ENCODE assay signal across 18 cellular contexts in the genomic region with DNA sequence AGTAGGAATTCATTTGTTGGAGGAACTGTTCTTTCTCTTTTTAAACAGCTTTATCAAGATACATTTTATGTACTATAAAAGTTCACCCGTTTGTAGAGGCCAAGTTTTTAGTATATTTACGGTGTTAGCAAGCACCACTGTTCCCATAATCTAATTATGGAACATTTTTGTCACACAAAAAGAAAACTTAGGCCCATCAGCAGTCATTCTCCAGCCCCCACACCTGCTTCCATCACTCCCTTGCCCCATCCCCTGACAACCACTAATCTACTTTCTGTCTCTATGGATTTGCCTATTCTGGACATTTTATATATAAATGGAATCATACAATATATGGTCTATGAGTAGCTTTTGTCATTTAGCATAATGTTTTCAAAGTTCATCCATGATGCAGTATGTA.
DNase-seq lines count a peak whose midpoint lies in the region; ATAC-seq and TF ChIP-seq lines count a peak whose summit lies in the region.
"Had no signal": no experiment of that assay in that cellular context is flagged by ENCODE, and none has a peak within 500 bp of the region (broad histone marks: within the 10 kb centered on the region; RNA-seq: fewer than 3 reads in every experiment).

No MANE protein-coding gene starts in this region.

- H3K27ac Mint-ChIP-seq in neural crest cell (ENCODE audit: unreplicated experiment) = peak overlapping the region; percentile 6
- no peak overlapping the region for H3K27ac Mint-ChIP-seq in activated naive CD4-positive, alpha-beta T cell treated with anti-CD3 and anti-CD28 coated beads for 36 hours
- H3K27ac Mint-ChIP-seq: B cell; CD4-positive, alpha-beta T cell; CD8-positive, alpha-beta T cell had no signal

- ATAC-seq in GM21737 (IDR thresholded peaks at IDR 0.05; ENCODE audit: unreplicated experiment) = no peak
- ATAC-seq: A549; CD8-positive, alpha-beta T cell had no signal

- H3K36me3 Mint-ChIP-seq in neural crest cell (ENCODE audit: low read depth) = no peaks in the 10 kb centered on the region
- H3K36me3 Mint-ChIP-seq in activated naive CD4-positive, alpha-beta T cell treated with anti-CD3 and anti-CD28 coated beads for 36 hours (ENCODE audit: low read depth) = no peaks in the 10 kb centered on the region
- H3K36me3 Mint-ChIP-seq: CD8-positive, alpha-beta T cell had no signal

- H3K9me3 Mint-ChIP-seq in neural crest cell = peaks cover 4% of the 10 kb centered on the region
- H3K9me3 Mint-ChIP-seq in activated naive CD4-positive, alpha-beta T cell treated with anti-CD3 and anti-CD28 coated beads for 36 hours = no peaks in the 10 kb centered on the region
- H3K9me3 Mint-ChIP-seq: CD4-positive, alpha-beta T cell; CD8-positive, alpha-beta T cell had no signal

- intact Hi-C loops in activated naive CD4-positive, alpha-beta T cell treated with anti-CD3 and anti-CD28 coated beads for 36 hours (cut with micrococcal nuclease) = no loop called here

- no peak for TF ChIP-seq CTCF in neural crest cell (conservative IDR thresholded peaks at IDR 0.05)

- H3K9ac ChIP-seq in SK-N-MC (ENCODE audit: insufficient read length) = no peak overlapping the region
- H3K9ac ChIP-seq: BLaER1 treated with 17β-estradiol and CSF1 and Interleukin-3, amounts not matched to agents 10 nM and 100 nM had no signal

- CTCF ChIA-PET in activated naive CD4-positive, alpha-beta T cell treated with anti-CD3 and anti-CD28 coated beads for 36 hours (lab: Charles Lee) = no interaction called here

- peak overlapping the region; percentile 82 for H3K27ac ChIP-seq in SK-N-MC
- H3K27ac ChIP-seq: 22Rv1; A549; BLaER1 treated with 17β-estradiol and CSF1 and Interleukin-3, amounts not matched to agents 10 nM and 100 nM; C4-2B had no signal

- H3K9me3 ChIP-seq in SK-N-MC (ENCODE audit: low read depth, low read length) = no peaks in the 10 kb centered on the region
- H3K9me3 ChIP-seq: A549; BLaER1 treated with 17β-estradiol and CSF1 and Interleukin-3, amounts not matched to agents 10 nM and 100 nM; Caco-2 had no signal

- no peaks in the 10 kb centered on the region for H3K27me3 Mint-ChIP-seq in neural crest cell (ENCODE audit: low read depth)
- peaks cover 19% of the 10 kb centered on the region for H3K27me3 Mint-ChIP-seq in activated naive CD4-positive, alpha-beta T cell treated with anti-CD3 and anti-CD28 coated beads for 36 hours (ENCODE audit: low read depth)
- H3K27me3 Mint-ChIP-seq: B cell had no signal

- no peak overlapping the region for H3K4me3 Mint-ChIP-seq in neural crest cell
- H3K4me3 Mint-ChIP-seq in activated naive CD4-positive, alpha-beta T cell treated with anti-CD3 and anti-CD28 coated beads for 36 hours = no peak overlapping the region
- H3K4me3 Mint-ChIP-seq: B cell; CD4-positive, alpha-beta T cell; CD8-positive, alpha-beta T cell had no signal

- no peaks in the 10 kb centered on the region for H3K4me1 Mint-ChIP-seq in neural crest cell
- no peaks in the 10 kb centered on the region for H3K4me1 Mint-ChIP-seq in activated naive CD4-positive, alpha-beta T cell treated with anti-CD3 and anti-CD28 coated beads for 36 hours (ENCODE audit: low read depth)
- H3K4me1 Mint-ChIP-seq: B cell had no signal

- H3K4me3 ChIP-seq in SK-N-MC = 0 out of 2 replicates have a peak overlapping the region, but pooled peaks have one; percentile 3
- H3K4me3 ChIP-seq: A549; BLaER1 treated with 17β-estradiol and CSF1 and Interleukin-3, amounts not matched to agents 10 nM and 100 nM had no signal

- DNase-seq in LHCN-M2 (ENCODE audit: low read depth) (peak; percentile 58), SK-N-MC (ENCODE audit: low read depth, low spot score) (no peak), neural crest cell (ENCODE audit: low read depth, low spot score) (no peak)
- DNase-seq in activated naive CD4-positive, alpha-beta T cell treated with anti-CD3 and anti-CD28 coated beads for 36 hours = no peak
- no peak for DNase-seq in activated CD4-positive, alpha-beta T cell treated with anti-CD3 and anti-CD28 coated beads for 48 hours
- DNase-seq: AML-193; Caco-2; Calu3; CD4-positive, alpha-beta T cell; CD8-positive, alpha-beta T cell; DMS79 treated with DMSO at 0.1 percent for 48 hours; GF-D8 had no signal

- H3K36me3 ChIP-seq in SK-N-MC (ENCODE audit: insufficient read depth, low read length) = no peaks in the 10 kb centered on the region
- H3K36me3 ChIP-seq: BLaER1 treated with 17β-estradiol and CSF1 and Interleukin-3, amounts not matched to agents 10 nM and 100 nM had no signal
